8 cellular contexts compared by ENCODE assay signal in genomic region chr11:23112987-23113886, GRCh38.
A peak's percentile ranks its signal among the peaks of the same experiment; 100 is the strongest.
DNase-seq lines count a peak whose midpoint lies in the region; ATAC-seq lines count a peak whose summit lies in the region.

No MANE protein-coding gene starts in this region.

- no peaks in the 10 kb centered on the region for H3K4me1 Mint-ChIP-seq in activated CD4-positive, alpha-beta T cell treated with anti-CD3 and anti-CD28 coated beads, Interleukin-2, amount 10 ng/mL, durations not matched to agents 7 days and 5 days

- ATAC-seq in GM18502 (IDR thresholded peaks at IDR 0.05; ENCODE audit: poor library complexity, unreplicated experiment) (peak; percentile 66), HG03342 (IDR thresholded peaks at IDR 0.05; ENCODE audit: unreplicated experiment) (peak; percentile 46), left colon (peak; percentile 96)

- intact Hi-C loops in left colon (cut with DNase I, micrococcal nuclease) = no loop called here

- peaks cover 3% of the 10 kb centered on the region for H3K9me3 Mint-ChIP-seq in activated CD4-positive, alpha-beta T cell treated with anti-CD3 and anti-CD28 coated beads, Interleukin-2, amount 10 ng/mL, durations not matched to agents 7 days and 5 days

- H3K4me3 Mint-ChIP-seq in activated CD4-positive, alpha-beta T cell treated with anti-CD3 and anti-CD28 coated beads, Interleukin-2, amount 10 ng/mL, durations not matched to agents 7 days and 5 days = no peak overlapping the region

- H3K27me3 Mint-ChIP-seq in activated CD4-positive, alpha-beta T cell treated with anti-CD3 and anti-CD28 coated beads, Interleukin-2, amount 10 ng/mL, durations not matched to agents 7 days and 5 days = no peaks in the 10 kb centered on the region

- no peaks in the 10 kb centered on the region for H3K36me3 Mint-ChIP-seq in activated CD4-positive, alpha-beta T cell treated with anti-CD3 and anti-CD28 coated beads, Interleukin-2, amount 10 ng/mL, durations not matched to agents 7 days and 5 days (ENCODE audit: low read depth)

- in situ Hi-C loops in ACHN (cut with HindIII; ENCODE audit: low pct_ligation_motif_present, low pct_unique_long_range_greater_than_20kb, low sequenced_read_pairs) = no loop called here

- H3K27ac Mint-ChIP-seq in activated CD4-positive, alpha-beta T cell treated with anti-CD3 and anti-CD28 coated beads, Interleukin-2, amount 10 ng/mL, durations not matched to agents 7 days and 5 days = no peak overlapping the region

- DNase-seq in ACHN = peak; percentile 40
- DNase-seq in NCI-H345 treated with DMSO at 0.1 percent for 48 hours (lab: John Stamatoyannopoulos, UW; ENCODE audit: unreplicated experiment) = peak; percentile 76
- DNase-seq in brain pericyte (ENCODE audit: low read depth, low spot score) = peak; percentile 20
- DNase-seq in left colon = peak; percentile 64 to 82
- DNase-seq in activated CD8-positive, alpha-beta memory T cell treated with anti-CD3 and anti-CD28 coated beads, Interleukin-2, amount 50 U/mL, for 4 hours = no peak
- DNase-seq in activated CD4-positive, alpha-beta T cell treated with anti-CD3 and anti-CD28 coated beads, Interleukin-2, amount 10 ng/mL, durations not matched to agents 7 days and 5 days = no peak

- CTCF ChIA-PET in activated CD4-positive, alpha-beta T cell treated with anti-CD3 and anti-CD28 coated beads, Interleukin-2, amount 10 ng/mL, durations not matched to agents 7 days and 5 days (lab: Charles Lee) = no interaction called here

- POLR2A ChIA-PET in activated CD4-positive, alpha-beta T cell treated with anti-CD3 and anti-CD28 coated beads, Interleukin-2, amount 10 ng/mL, durations not matched to agents 7 days and 5 days (lab: Charles Lee) = no interaction called here

Comparison
In these comparisons a context has a peak if more than half of its experiments do, and no peak if none do; other contexts are left out.
1. DNase-seq: peak in ACHN (single experiment), NCI-H345 treated with DMSO at 0.1 percent for 48 hours (single experiment), brain pericyte (single experiment) and left colon (2 of 2); none in activated CD8-positive, alpha-beta memory T cell treated with anti-CD3 and anti-CD28 coated beads, Interleukin-2, amount 50 U/mL, for 4 hours (single experiment) and activated CD4-positive, alpha-beta T cell treated with anti-CD3 and anti-CD28 coated beads, Interleukin-2, amount 10 ng/mL, durations not matched to agents 7 days and 5 days (single experiment).
2. ATAC-seq: peak in every context shown above with its lines; median percentile 96 in left colon; 66 in GM18502; 46 in HG03342.